Comparison of ENCODE assay signal across 2 cellular contexts in genomic region chr5:167241436-167242067, GRCh38.
TF ChIP-seq lines count a peak whose summit lies in the region.

No MANE protein-coding gene starts in this region.

TF ChIP-seq in IMR-90, 13 proteins besides CTCF, POLR2A, EP300 and RAD21:
- TF ChIP-seq MAZ (IDR thresholded peaks at IDR 0.05; ENCODE audit: borderline replicate concordance, low read depth, low read length) = no peak
- no peak for TF ChIP-seq RFX5 (IDR thresholded peaks at IDR 0.05; ENCODE audit: low read depth, low read length)
- no peak for TF ChIP-seq SMC3 (IDR thresholded peaks at IDR 0.05; ENCODE audit: low read depth, low read length)
- peak; percentile 74 for TF ChIP-seq CEBPB (IDR thresholded peaks at IDR 0.05; ENCODE audit: low read depth, low read length)

TF ChIP-seq in H1, 55 proteins besides CTCF, POLR2A, EP300 and RAD21:
- TF ChIP-seq CBX8 (IDR thresholded peaks at IDR 0.05; ENCODE audit: borderline replicate concordance, low read depth, low read length) (no peak), CEBPB (IDR thresholded peaks at IDR 0.05; ENCODE audit: low read depth, low read length) (peak; percentile 19; the same call in 1 of the 2 replicates)
